1 cellular context compared by ENCODE assay signal in genomic region chr22:29216011-29216872, GRCh38.
TF ChIP-seq lines count a peak whose summit lies in the region.

No MANE protein-coding gene starts in this region.

TF ChIP-seq in H1, 55 proteins besides CTCF, POLR2A, EP300 and RAD21:
- TF ChIP-seq PHF8 (conservative IDR thresholded peaks at IDR 0.05; ENCODE audit: low read depth, low read length) (no peak), SUZ12 (IDR thresholded peaks at IDR 0.05; ENCODE audit: low read length) (no peak), SIRT6 (IDR thresholded peaks at IDR 0.05; ENCODE audit: low read length) (no peak), CBX5 (IDR thresholded peaks at IDR 0.05; ENCODE audit: low read depth, low read length) (no peak), TEAD4 (IDR thresholded peaks at IDR 0.05; ENCODE audit: low read depth, low read length) (no peak), CBX8 (IDR thresholded peaks at IDR 0.05; ENCODE audit: borderline replicate concordance, low read depth, low read length) (no peak), POU5F1 (IDR thresholded peaks at IDR 0.05; ENCODE audit: low read depth, low read length) (no peak), RXRA (IDR thresholded peaks at IDR 0.05; ENCODE audit: insufficient read depth, low read depth, low read length) (no peak), GABPA (IDR thresholded peaks at IDR 0.05; ENCODE audit: borderline replicate concordance, insufficient read depth, low read length) (no peak), TAF1 (IDR thresholded peaks at IDR 0.05; ENCODE audit: low read depth, low read length) (no peak)
- TF ChIP-seq, protein P1, sequence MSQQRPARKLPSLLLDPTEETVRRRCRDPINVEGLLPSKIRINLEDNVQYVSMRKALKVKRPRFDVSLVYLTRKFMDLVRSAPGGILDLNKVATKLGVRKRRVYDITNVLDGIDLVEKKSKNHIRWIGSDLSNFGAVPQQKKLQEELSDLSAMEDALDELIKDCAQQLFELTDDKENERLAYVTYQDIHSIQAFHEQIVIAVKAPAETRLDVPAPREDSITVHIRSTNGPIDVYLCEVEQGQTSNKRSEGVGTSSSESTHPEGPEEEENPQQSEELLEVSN (IDR thresholded peaks at IDR 0.05): no peak
